In genomic region chr2:24498121-24498520, GRCh38 we compare ENCODE assay signal across 37 cellular contexts.
"Had no signal": no experiment of that assay in that cellular context is flagged by ENCODE, and none has a peak within 500 bp of the region (broad histone marks: within the 10 kb centered on the region; RNA-seq: fewer than 3 reads in every experiment).

No MANE protein-coding gene starts in this region.

- H3K36me3 ChIP-seq: adrenal gland, cardiac muscle cell had no signal

- H3K9me3 Mint-ChIP-seq: activated B cell treated with CpG ODN at 0.5 μM for 24 hours; activated CD4-positive, alpha-beta memory T cell treated with anti-CD3 and anti-CD28 coated beads for 36 hours; activated CD4-positive, alpha-beta T cell treated with anti-CD3 and anti-CD28 coated beads, Interleukin-2, amount 10 ng/mL, durations not matched to agents 24 days and 14 days; activated CD8-positive, alpha-beta T cell treated with anti-CD3 and anti-CD28 coated beads for 36 hours; activated naive CD4-positive, alpha-beta T cell treated with anti-CD3 and anti-CD28 coated beads for 36 hours; activated naive CD4-positive, alpha-beta T cell treated with anti-CD3 and anti-CD28 coated beads, Interleukin-2, amount 50 U/mL, for 72 hours; activated naive CD8-positive, alpha-beta T cell treated with anti-CD3 and anti-CD28 coated beads for 36 hours; activated T-cell treated with anti-CD3 and anti-CD28 coated beads, Interleukin-2, amount 50 U/mL, for 4 hours; activated T-cell treated with anti-CD3 and anti-CD28 coated beads, Interleukin-2, amount 50 U/mL, for 72 hours; activated T-helper 1 cell treated with anti-CD3 and anti-CD28 coated beads, Interleukin-12 subunit alpha, Interleukin-12 subunit beta, Interleukin-2, Interleukin-4 antibody, amounts not matched to agents 30 ng/mL and 10 ng/mL and 1 ng/mL, durations not matched to agents 14 hours and 24 hours and 36 hours; activated T-helper 17 cell treated with anti-CD3 and anti-CD28 coated beads, Interleukin-2, amount 50 U/mL, for 72 hours; brain; central memory CD8-positive, alpha-beta T cell; T-cell; T-helper 2 cell treated with Interferon-gamma antibody and Interleukin-4, amounts not matched to agents 5 μg/mL and 100 μg/mL, for 36 hours had no signal

- DNase-seq: activated B cell treated with CpG ODN at 0.5 μM for 24 hours; activated CD4-positive, alpha-beta memory T cell treated with anti-CD3 and anti-CD28 coated beads for 36 hours; activated CD4-positive, alpha-beta T cell treated with anti-CD3 and anti-CD28 coated beads for 4 hours; activated CD4-positive, alpha-beta T cell treated with anti-CD3 and anti-CD28 coated beads, Interleukin-2, amount 10 ng/mL, durations not matched to agents 24 days and 14 days; activated CD4-positive, alpha-beta T cell treated with anti-CD3 and anti-CD28 coated beads, Interleukin-2, amount 50 U/mL, for 1 hour; activated CD4-positive, alpha-beta T cell treated with anti-CD3 and anti-CD28 coated beads, Interleukin-2, amount 50 U/mL, for 4 hours; activated CD4-positive, CD25-positive, alpha-beta regulatory T cell treated with anti-CD3 and anti-CD28 coated beads, Interleukin-2, amount 50 U/mL, for 72 hours; activated CD8-positive, alpha-beta memory T cell treated with anti-CD3 and anti-CD28 coated beads, Interleukin-2, amount 50 U/mL, for 4 hours; activated CD8-positive, alpha-beta T cell treated with anti-CD3 and anti-CD28 coated beads for 36 hours; activated effector memory CD4-positive, alpha-beta T cell treated with anti-CD3 and anti-CD28 coated beads, Interleukin-2, amount 50 U/mL, for 16 hours; activated gamma-delta T cell treated with Interleukin-2 at 50 U/mL for 16 hours; activated naive CD4-positive, alpha-beta T cell; activated naive CD4-positive, alpha-beta T cell treated with anti-CD3 and anti-CD28 coated beads for 36 hours; activated naive CD4-positive, alpha-beta T cell treated with anti-CD3 and anti-CD28 coated beads, Interleukin-2, amount 50 U/mL, for 16 hours; activated naive CD8-positive, alpha-beta T cell treated with anti-CD3 and anti-CD28 coated beads for 36 hours; activated T-cell treated with anti-CD3 and anti-CD28 coated beads for 4 hours; activated T-cell treated with anti-CD3 and anti-CD28 coated beads, Interleukin-2, amount 50 U/mL, for 1 hour; activated T-cell treated with anti-CD3 and anti-CD28 coated beads, Interleukin-2, amount 50 U/mL, for 4 hours; activated T-cell treated with anti-CD3 and anti-CD28 coated beads, Interleukin-2, amount 50 U/mL, for 72 hours; adrenal gland; amniotic stem cell; aorta; caudate nucleus; cerebellar nuclear complex; T-cell; T-helper 2 cell; T-helper 9 cell had no signal

- H3K36me3 Mint-ChIP-seq: activated CD4-positive, alpha-beta memory T cell treated with anti-CD3 and anti-CD28 coated beads for 36 hours; activated naive CD4-positive, alpha-beta T cell treated with anti-CD3 and anti-CD28 coated beads, Interleukin-2, amount 50 U/mL, for 72 hours; T-cell had no signal

- H3K27me3 ChIP-seq: adrenal gland had no signal

- FAIRE-seq: bronchial epithelial cell, TTC549 had no signal

- H3K27me3 Mint-ChIP-seq: activated B cell treated with CpG ODN at 0.5 μM for 24 hours; activated CD4-positive, alpha-beta memory T cell treated with anti-CD3 and anti-CD28 coated beads for 36 hours; activated CD4-positive, alpha-beta T cell treated with anti-CD3 and anti-CD28 coated beads, Interleukin-2, amount 10 ng/mL, durations not matched to agents 24 days and 14 days; activated CD8-positive, alpha-beta T cell treated with anti-CD3 and anti-CD28 coated beads for 36 hours; activated naive CD8-positive, alpha-beta T cell treated with anti-CD3 and anti-CD28 coated beads for 36 hours; activated T-helper 17 cell treated with anti-CD3 and anti-CD28 coated beads, Interleukin-2, amount 50 U/mL, for 72 hours; brain; central memory CD8-positive, alpha-beta T cell; T-cell had no signal

- H3K27ac Mint-ChIP-seq: activated B cell treated with CpG ODN at 0.5 μM for 24 hours; activated CD4-positive, alpha-beta memory T cell treated with anti-CD3 and anti-CD28 coated beads for 36 hours; activated CD4-positive, alpha-beta T cell treated with anti-CD3 and anti-CD28 coated beads, Interleukin-2, amount 10 ng/mL, durations not matched to agents 24 days and 14 days; activated CD8-positive, alpha-beta T cell treated with anti-CD3 and anti-CD28 coated beads for 36 hours; activated naive CD4-positive, alpha-beta T cell treated with anti-CD3 and anti-CD28 coated beads for 36 hours; activated naive CD4-positive, alpha-beta T cell treated with anti-CD3 and anti-CD28 coated beads, Interleukin-2, amount 50 U/mL, for 72 hours; activated naive CD8-positive, alpha-beta T cell treated with anti-CD3 and anti-CD28 coated beads for 36 hours; activated T-helper 1 cell treated with anti-CD3 and anti-CD28 coated beads, Interleukin-12 subunit alpha, Interleukin-12 subunit beta, Interleukin-2, Interleukin-4 antibody, amounts not matched to agents 30 ng/mL and 10 ng/mL and 1 ng/mL, durations not matched to agents 14 hours and 24 hours and 36 hours; activated T-helper 17 cell treated with anti-CD3 and anti-CD28 coated beads, Interleukin-2, amount 50 U/mL, for 72 hours; brain; T-cell; T-helper 2 cell treated with Interferon-gamma antibody and Interleukin-4, amounts not matched to agents 5 μg/mL and 100 μg/mL, for 36 hours had no signal

- H3K4me3 ChIP-seq: adrenal gland, cardiac muscle cell had no signal

- H3K4me3 Mint-ChIP-seq: activated B cell treated with CpG ODN at 0.5 μM for 24 hours; activated CD4-positive, alpha-beta memory T cell treated with anti-CD3 and anti-CD28 coated beads for 36 hours; activated CD4-positive, alpha-beta T cell treated with anti-CD3 and anti-CD28 coated beads, Interleukin-2, amount 10 ng/mL, durations not matched to agents 24 days and 14 days; activated CD8-positive, alpha-beta T cell treated with anti-CD3 and anti-CD28 coated beads for 36 hours; activated naive CD4-positive, alpha-beta T cell treated with anti-CD3 and anti-CD28 coated beads for 36 hours; activated naive CD8-positive, alpha-beta T cell treated with anti-CD3 and anti-CD28 coated beads for 36 hours; activated T-cell treated with anti-CD3 and anti-CD28 coated beads, Interleukin-2, amount 50 U/mL, for 4 hours; activated T-cell treated with anti-CD3 and anti-CD28 coated beads, Interleukin-2, amount 50 U/mL, for 72 hours; activated T-helper 1 cell treated with anti-CD3 and anti-CD28 coated beads, Interleukin-12 subunit alpha, Interleukin-12 subunit beta, Interleukin-2, Interleukin-4 antibody, amounts not matched to agents 30 ng/mL and 10 ng/mL and 1 ng/mL, durations not matched to agents 14 hours and 24 hours and 36 hours; activated T-helper 17 cell treated with anti-CD3 and anti-CD28 coated beads, Interleukin-2, amount 50 U/mL, for 72 hours; central memory CD8-positive, alpha-beta T cell; T-cell; T-helper 2 cell treated with Interferon-gamma antibody and Interleukin-4, amounts not matched to agents 5 μg/mL and 100 μg/mL, for 36 hours had no signal

- H3K27ac ChIP-seq: cardiac muscle cell, VCaP had no signal

- H3K9me3 ChIP-seq: adrenal gland had no signal
